ENCODE assay signal across 19 cellular contexts in genomic region chr12:55912908-55913307, GRCh38. TPM values are rescaled to one million over a fixed set of nuclear protein-coding genes. Genes with fewer than 3 reads are reported as not detected.
DNase-seq lines count a peak whose midpoint lies in the region; ATAC-seq and TF ChIP-seq lines count a peak whose summit lies in the region.
"Had no signal": no experiment of that assay in that cellular context is flagged by ENCODE, and none has a peak within 500 bp of the region (broad histone marks: within the 10 kb centered on the region; RNA-seq: fewer than 3 reads in every experiment).

No MANE protein-coding gene starts in this region.

- H3K27me3 Mint-ChIP-seq in activated T-cell treated with anti-CD3 and anti-CD28 coated beads, Interleukin-2, amount 50 U/mL, for 4 hours (ENCODE audit: low read depth), result no peaks in the 10 kb centered on the region
- no peaks in the 10 kb centered on the region for H3K27me3 Mint-ChIP-seq in CD4-positive, CD25-positive, alpha-beta regulatory T cell
- H3K27me3 Mint-ChIP-seq in T-helper 17 cell, result no peaks in the 10 kb centered on the region

- H3K4me1 ChIP-seq in CD4-positive, CD25-positive, alpha-beta regulatory T cell (ENCODE audit: control insufficient read depth, insufficient read depth, low read length, poor library complexity, severe bottlenecking), result peaks cover 17% of the 10 kb centered on the region
- peaks cover 5 to 41% of the 10 kb centered on the region in 2 donors for H3K4me1 ChIP-seq in left lung

- no peak for ATAC-seq in activated T-cell treated with anti-CD3 and anti-CD28 coated beads, Interleukin-2, amount 50 U/mL, for 4 hours
- no peak for ATAC-seq in CD4-positive, CD25-positive, alpha-beta regulatory T cell (ENCODE audit: low read depth in 2 of 2)
- ATAC-seq in T-helper 17 cell, result no peak
- ATAC-seq in left lung, result peak; percentile 80
- ATAC-seq in HG03439 (IDR thresholded peaks at IDR 0.05; ENCODE audit: unreplicated experiment), result no peak
- ATAC-seq: A549, Panc1, Right ventricle myocardium inferior had no signal

- no peaks in the 10 kb centered on the region for H3K9me3 Mint-ChIP-seq in activated T-cell treated with anti-CD3 and anti-CD28 coated beads, Interleukin-2, amount 50 U/mL, for 4 hours
- no peaks in the 10 kb centered on the region for H3K9me3 Mint-ChIP-seq in CD4-positive, CD25-positive, alpha-beta regulatory T cell

- H3K4me3 Mint-ChIP-seq in activated T-cell treated with anti-CD3 and anti-CD28 coated beads, Interleukin-2, amount 50 U/mL, for 4 hours, result peak overlapping the region; percentile 1
- no peak overlapping the region for H3K4me3 Mint-ChIP-seq in CD4-positive, CD25-positive, alpha-beta regulatory T cell
- H3K4me3 Mint-ChIP-seq in T-helper 17 cell, result peak overlapping the region; percentile 2

- intact Hi-C loops in left lung (cut with DNase I), result no loop called here

- peak overlapping the region; percentile 78 to 85 (median 83) for H3K27ac Mint-ChIP-seq in CD4-positive, CD25-positive, alpha-beta regulatory T cell
- H3K27ac Mint-ChIP-seq in T-helper 17 cell, result peak overlapping the region; percentile 89

- no peak for DNase-seq in activated T-cell treated with anti-CD3 and anti-CD28 coated beads, Interleukin-2, amount 50 U/mL, for 4 hours
- DNase-seq in activated T-cell treated with anti-CD3 and anti-CD28 coated beads for 4 hours (no peak), T-helper 17 cell (no peak), left lung (no peak), DMS79 treated with DMSO at 0.1 percent for 48 hours (lab: John Stamatoyannopoulos, UW) (no peak), mesenteric fat pad (ENCODE audit: low spot score) (no peak)
- no peak for DNase-seq in CD4-positive, CD25-positive, alpha-beta regulatory T cell
- DNase-seq: Caco-2, DMS153, Karpas-422, NCI-H1105, NCI-H1694, NCI-H2227 treated with DMSO at 0.1 percent for 48 hours, NCI-H524 treated with DMSO at 0.1 percent for 48 hours had no signal

- peaks cover 17% of the 10 kb centered on the region for H3K36me3 ChIP-seq in CD4-positive, CD25-positive, alpha-beta regulatory T cell (ENCODE audit: control insufficient read depth, insufficient read depth, low read length)
- H3K36me3 ChIP-seq in left lung, result peaks cover 0 to 25% of the 10 kb centered on the region in 2 donors

- H3K4me1 Mint-ChIP-seq in activated T-cell treated with anti-CD3 and anti-CD28 coated beads, Interleukin-2, amount 50 U/mL, for 4 hours (ENCODE audit: low read depth), result peaks cover 46% of the 10 kb centered on the region
- H3K4me1 Mint-ChIP-seq in CD4-positive, CD25-positive, alpha-beta regulatory T cell, result peaks cover 30 to 52% (median 32%) of the 10 kb centered on the region in 4 donors
- peaks cover 30% of the 10 kb centered on the region for H3K4me1 Mint-ChIP-seq in T-helper 17 cell

- no peaks in the 10 kb centered on the region for H3K27me3 ChIP-seq in CD4-positive, CD25-positive, alpha-beta regulatory T cell (ENCODE audit: control insufficient read depth, insufficient read depth, low read length)
- H3K27me3 ChIP-seq in left lung, result no peaks in the 10 kb centered on the region
- H3K27me3 ChIP-seq: BLaER1 treated with 17β-estradiol and CSF1 and Interleukin-3, amounts not matched to agents 10 nM and 100 nM had no signal

- TF ChIP-seq CTCF in left lung (IDR thresholded peaks at IDR 0.05), result no peak

- peak overlapping the region; percentile 24 for H3K27ac ChIP-seq in CD4-positive, CD25-positive, alpha-beta regulatory T cell (ENCODE audit: insufficient read depth, low read length, poor library complexity, severe bottlenecking)
- H3K27ac ChIP-seq in left lung, result no peak overlapping the region
- H3K27ac ChIP-seq: A549; BLaER1 treated with 17β-estradiol and CSF1 and Interleukin-3, amounts not matched to agents 10 nM and 100 nM had no signal

- H3K4me3 ChIP-seq in CD4-positive, CD25-positive, alpha-beta regulatory T cell (ENCODE audit: low read depth, low read length), result no peak overlapping the region
- no peak overlapping the region for H3K4me3 ChIP-seq in left lung
- H3K4me3 ChIP-seq: A549; BLaER1 treated with 17β-estradiol and CSF1 and Interleukin-3, amounts not matched to agents 10 nM and 100 nM had no signal

- no peaks in the 10 kb centered on the region for H3K9me3 ChIP-seq in CD4-positive, CD25-positive, alpha-beta regulatory T cell (ENCODE audit: control insufficient read depth in 2 of 2, low read length in 2 of 2)
- H3K9me3 ChIP-seq in T-helper 17 cell (ENCODE audit: control insufficient read depth, low read length, poor library complexity, severe bottlenecking) (no peaks in the 10 kb centered on the region), left lung (no peaks in the 10 kb centered on the region)
- H3K9me3 ChIP-seq: A549; BLaER1 treated with 17β-estradiol and CSF1 and Interleukin-3, amounts not matched to agents 10 nM and 100 nM; Caco-2 had no signal

- peaks cover 21% of the 10 kb centered on the region for H3K36me3 Mint-ChIP-seq in activated T-cell treated with anti-CD3 and anti-CD28 coated beads, Interleukin-2, amount 50 U/mL, for 4 hours (ENCODE audit: insufficient read depth)
- H3K36me3 Mint-ChIP-seq in CD4-positive, CD25-positive, alpha-beta regulatory T cell, result peaks cover 27% of the 10 kb centered on the region
- peaks cover 8% of the 10 kb centered on the region for H3K36me3 Mint-ChIP-seq in T-helper 17 cell (ENCODE audit: low read depth)

RNA-seq across cellular contexts. Expression of gene PYM1, which starts 14.8 kb away (rescaled TPM):
- 10 to 100 TPM; 24.9 to 30.0 (median 28.4) TPM for total RNA-seq in activated T-cell treated with anti-CD3 and anti-CD28 coated beads, Interleukin-2, amount 50 U/mL, for 4 hours
- 34.0 TPM for total RNA-seq in CD4-positive, CD25-positive, alpha-beta regulatory T cell
- polyA plus RNA-seq in CD4-positive, CD25-positive, alpha-beta regulatory T cell, result 100 to 1,000 TPM in 3 of 4 donors, 10 to 100 TPM in 1; 99.3 to 123 (median 114) TPM
- total RNA-seq in T-helper 17 cell (10 to 100 TPM; 21.9 to 23.3 TPM), left lung (10 to 100 TPM; 27.3 to 31.0 TPM), mesenteric fat pad (30.5 TPM)

RNA-seq across cellular contexts. Expression of gene DGKA, which starts 18.1 kb away (rescaled TPM):
- 100 to 1,000 TPM; 132 to 164 (median 153) TPM for total RNA-seq in activated T-cell treated with anti-CD3 and anti-CD28 coated beads, Interleukin-2, amount 50 U/mL, for 4 hours
- 1,086 TPM for total RNA-seq in CD4-positive, CD25-positive, alpha-beta regulatory T cell
- polyA plus RNA-seq in CD4-positive, CD25-positive, alpha-beta regulatory T cell, result 100 to 1,000 TPM; 225 to 284 (median 253) TPM
- total RNA-seq in T-helper 17 cell, result 1,000 to 10,000 TPM in 1 of 2 donors, 100 to 1,000 TPM in 1; 870 to 1,080 TPM
- total RNA-seq in left lung, result 10 to 100 TPM; 30.6 to 36.7 TPM
- 32.4 TPM for total RNA-seq in mesenteric fat pad

RNA-seq across cellular contexts. Expression of gene PMEL, which starts 52.9 kb away (rescaled TPM):
- total RNA-seq in activated T-cell treated with anti-CD3 and anti-CD28 coated beads, Interleukin-2, amount 50 U/mL, for 4 hours, result under 1 TPM in 2 of 3 donors, not detected in 1; 0.13 to 0.41 TPM
- 0.69 TPM for total RNA-seq in CD4-positive, CD25-positive, alpha-beta regulatory T cell
- under 1 TPM in 3 of 4 donors, not detected in 1; 0.52 to 0.86 (median 0.57) TPM for polyA plus RNA-seq in CD4-positive, CD25-positive, alpha-beta regulatory T cell
- total RNA-seq in T-helper 17 cell (under 1 TPM in 1 of 2 donors, not detected in 1; 0.63 TPM), left lung (1 to 10 TPM in 1 of 2 donors, under 1 TPM in 1; 0.99 to 1.8 TPM), mesenteric fat pad (0.64 TPM)
- total RNA-seq: Right ventricle myocardium inferior had no signal

RNA-seq across cellular contexts. Expression of gene CDK2, which starts 53.7 kb away (rescaled TPM):
- total RNA-seq in activated T-cell treated with anti-CD3 and anti-CD28 coated beads, Interleukin-2, amount 50 U/mL, for 4 hours, result 10 to 100 TPM; 65.4 to 80.1 (median 74.1) TPM
- 28.0 TPM for total RNA-seq in CD4-positive, CD25-positive, alpha-beta regulatory T cell
- polyA plus RNA-seq in CD4-positive, CD25-positive, alpha-beta regulatory T cell, result 10 to 100 TPM in 2 of 4 donors, 1 to 10 TPM in 2; 8.4 to 12.6 (median 10.0) TPM
- total RNA-seq in T-helper 17 cell (10 to 100 TPM; 12.2 to 18.7 TPM), left lung (10 to 100 TPM; 34.1 to 40.3 TPM), mesenteric fat pad (21.4 TPM)

Comparison
In these comparisons a context has a peak if more than half of its experiments do, and no peak if none do; other contexts are left out.
1. H3K4me3 Mint-ChIP-seq: peak in activated T-cell treated with anti-CD3 and anti-CD28 coated beads, Interleukin-2, amount 50 U/mL, for 4 hours (single experiment) and T-helper 17 cell (single experiment); none in CD4-positive, CD25-positive, alpha-beta regulatory T cell (0 of 4).